ENCODE assay signal across 30 cellular contexts in the genomic region with DNA sequence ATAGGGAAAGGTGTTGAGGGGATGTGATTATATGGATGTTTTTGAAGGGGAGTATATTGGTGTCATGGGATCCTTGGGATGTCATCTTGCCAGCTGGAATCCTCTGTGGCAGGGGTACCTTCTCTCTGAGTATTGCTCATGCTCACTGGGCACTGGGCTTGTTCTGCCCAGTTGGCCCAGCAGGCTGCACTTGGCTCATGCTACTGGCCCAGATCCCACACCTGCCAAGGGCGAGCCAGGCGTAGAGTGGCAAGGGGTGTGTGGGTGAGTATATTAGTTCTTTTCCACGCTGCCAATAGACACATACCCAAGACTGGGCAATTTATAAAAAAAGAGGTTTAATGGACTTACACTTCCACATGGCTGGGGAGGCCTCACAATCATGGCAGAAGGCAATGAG.
"Had no signal": no experiment of that assay in that cellular context is flagged by ENCODE, and none has a peak within 500 bp of the region (broad histone marks: within the 10 kb centered on the region; RNA-seq: fewer than 3 reads in every experiment).

No MANE protein-coding gene starts in this region.

- H3K4me1 Mint-ChIP-seq: stimulated activated effector memory CD8-positive, alpha-beta T cell treated with anti-CD3 and anti-CD28 coated beads, Interleukin-12 subunit alpha, Interleukin-12 subunit beta, amount 100 ng/mL, for 72 hours had no signal

- H3K27ac Mint-ChIP-seq: naive thymus-derived CD8-positive, alpha-beta T cell; natural killer cell treated with Interleukin-12 subunit alpha and Interleukin-12 subunit beta and Interleukin-15 and Interleukin-18, amount 100 ng/mL, for 72 hours; nephron progenitor cell; stimulated activated effector memory CD8-positive, alpha-beta T cell treated with anti-CD3 and anti-CD28 coated beads, Interleukin-12 subunit alpha, Interleukin-12 subunit beta, amount 100 ng/mL, for 72 hours; stimulated activated naive B cell treated with anti-CD40 and anti-IgM and Interleukin-4, amounts not matched to agents 10 μg/mL and 1 μg/mL and 100 μg/mL, for 72 hours; stimulated activated naive CD8-positive, alpha-beta T cell treated with anti-CD3 and anti-CD28 coated beads, Interleukin-15, Interleukin-2, amounts not matched to agents 100 ng/mL and 50 ng/mL, for 24 hours had no signal

- H3K4me3 ChIP-seq: ovary, prostate gland, right atrium auricular region, right lobe of liver, skin epidermis, smooth muscle cell, spleen, stomach, thoracic aorta, thyroid gland, tibial nerve, upper lobe of left lung, uterus had no signal

- H3K27me3 Mint-ChIP-seq: naive B cell; natural killer cell treated with Interleukin-12 subunit alpha and Interleukin-12 subunit beta and Interleukin-15 and Interleukin-18, amount 100 ng/mL, for 72 hours; stimulated activated naive B cell treated with anti-CD40 and anti-IgM and Interleukin-4, amounts not matched to agents 10 μg/mL and 1 μg/mL and 100 μg/mL, for 72 hours; stimulated activated naive CD8-positive, alpha-beta T cell treated with anti-CD3 and anti-CD28 coated beads, Interleukin-15, Interleukin-2, amounts not matched to agents 100 ng/mL and 50 ng/mL, for 24 hours had no signal

- H3K9me3 Mint-ChIP-seq: natural killer cell treated with Interleukin-12 subunit alpha and Interleukin-12 subunit beta and Interleukin-15 and Interleukin-18, amount 100 ng/mL, for 72 hours; neural crest cell; stimulated activated effector memory CD8-positive, alpha-beta T cell treated with anti-CD3 and anti-CD28 coated beads, Interleukin-12 subunit alpha, Interleukin-12 subunit beta, amount 100 ng/mL, for 72 hours; stimulated activated naive CD8-positive, alpha-beta T cell treated with anti-CD3 and anti-CD28 coated beads, Interleukin-15, Interleukin-2, amounts not matched to agents 100 ng/mL and 50 ng/mL, for 24 hours had no signal

- ATAC-seq: naive thymus-derived CD8-positive, alpha-beta T cell; natural killer cell treated with Interleukin-12 subunit alpha and Interleukin-12 subunit beta and Interleukin-15 and Interleukin-18, amount 100 ng/mL, for 72 hours; right lobe of liver; stimulated activated effector memory CD8-positive, alpha-beta T cell treated with anti-CD3 and anti-CD28 coated beads, Interleukin-12 subunit alpha, Interleukin-12 subunit beta, amount 100 ng/mL, for 72 hours; stimulated activated naive B cell treated with anti-CD40 and anti-IgM and Interleukin-4, amounts not matched to agents 10 μg/mL and 1 μg/mL and 100 μg/mL, for 72 hours had no signal

- H3K27me3 ChIP-seq: ovary, right atrium auricular region, right lobe of liver, spleen, stomach, thyroid gland, tibial nerve, upper lobe of left lung, uterus had no signal

- H3K4me1 ChIP-seq: parathyroid adenoma, prostate gland, right atrium auricular region, right lobe of liver, thyroid gland, tibial nerve, upper lobe of left lung, uterus had no signal

- H3K27ac ChIP-seq: ovary, parathyroid adenoma, prostate gland, right atrium auricular region, right lobe of liver, skin epidermis, spleen, stomach, thoracic aorta, thyroid gland, tibial nerve, upper lobe of left lung, uterus had no signal

- DNase-seq: naive B cell; naive thymus-derived CD8-positive, alpha-beta T cell; nephron progenitor cell; occipital lobe; ovary; retina; right lobe of liver; spleen; stimulated activated CD4-positive, alpha-beta T cell treated with anti-CD3 and anti-CD28 coated beads, Interleukin-12 subunit alpha, Interleukin-12 subunit beta, amount 100 ng/mL, for 4 hours; stimulated activated CD4-positive, alpha-beta T cell treated with anti-CD3 and anti-CD28 coated beads, Interleukin-2, amount 100 ng/mL, for 24 hours; stimulated activated CD4-positive, alpha-beta T cell treated with anti-CD3 and anti-CD28 coated beads, Interleukin-2, amount 100 ng/mL, for 48 hours; stimulated activated CD4-positive, alpha-beta T cell treated with anti-CD3 and anti-CD28 coated beads, Interleukin-4, amount 100 ng/mL, for 24 hours; stimulated activated naive B cell treated with anti-CD40 and anti-IgM and Interleukin-4, amounts not matched to agents 10 μg/mL and 1 μg/mL and 100 μg/mL, for 72 hours; stimulated activated naive CD4-positive, alpha-beta T cell treated with Interleukin-2 at 50 U/mL for 16 hours; stomach; thyroid gland; trophoblast cell; upper lobe of left lung; uterus had no signal

- H3K4me3 Mint-ChIP-seq: naive B cell; naive thymus-derived CD8-positive, alpha-beta T cell; natural killer cell treated with Interleukin-12 subunit alpha and Interleukin-12 subunit beta and Interleukin-15 and Interleukin-18, amount 100 ng/mL, for 72 hours; nephron progenitor cell; neural crest cell; stimulated activated effector memory CD8-positive, alpha-beta T cell treated with anti-CD3 and anti-CD28 coated beads, Interleukin-12 subunit alpha, Interleukin-12 subunit beta, amount 100 ng/mL, for 72 hours; stimulated activated naive B cell treated with anti-CD40 and anti-IgM and Interleukin-4, amounts not matched to agents 10 μg/mL and 1 μg/mL and 100 μg/mL, for 72 hours; stimulated activated naive CD8-positive, alpha-beta T cell treated with anti-CD3 and anti-CD28 coated beads, Interleukin-15, Interleukin-2, amounts not matched to agents 100 ng/mL and 50 ng/mL, for 24 hours had no signal

- H3K36me3 ChIP-seq: ovary, prostate gland, right atrium auricular region, right lobe of liver, spleen, stomach, thoracic aorta, thyroid gland, upper lobe of left lung, uterus had no signal

- H3K9me3 ChIP-seq: ovary, prostate gland, right lobe of liver, thoracic aorta, thyroid gland, uterus had no signal

- H3K36me3 Mint-ChIP-seq: naive thymus-derived CD8-positive, alpha-beta T cell; natural killer cell treated with Interleukin-12 subunit alpha and Interleukin-12 subunit beta and Interleukin-15 and Interleukin-18, amount 100 ng/mL, for 72 hours; stimulated activated effector memory CD8-positive, alpha-beta T cell treated with anti-CD3 and anti-CD28 coated beads, Interleukin-12 subunit alpha, Interleukin-12 subunit beta, amount 100 ng/mL, for 72 hours had no signal
